8 cellular contexts compared by ENCODE assay signal in the genomic region with DNA sequence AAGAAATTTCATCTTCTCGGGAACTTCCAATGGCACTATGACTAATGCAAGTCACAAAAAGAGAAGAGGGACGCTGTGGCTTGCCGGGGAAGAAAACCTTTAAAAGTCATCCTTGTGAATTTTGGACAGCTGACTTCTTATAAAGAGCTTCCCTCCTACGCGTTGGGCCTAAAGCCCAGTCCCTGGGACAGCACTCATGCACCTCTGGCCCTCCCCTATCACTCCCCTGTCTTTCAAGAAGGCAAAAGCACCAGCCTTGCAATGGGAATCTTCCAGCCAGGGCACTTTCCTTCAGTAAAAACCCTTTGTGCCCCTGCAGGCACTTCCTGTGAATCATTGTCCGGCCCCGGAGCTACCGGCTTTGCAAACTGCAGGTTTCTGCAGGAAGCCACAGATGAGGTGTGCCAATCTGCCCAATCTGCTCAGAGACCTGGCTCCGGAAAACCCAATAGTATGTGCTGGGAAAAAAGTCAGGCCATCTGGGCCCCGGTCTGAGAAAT. TPM values are rescaled to one million over a fixed set of nuclear protein-coding genes. Genes with fewer than 3 reads are reported as not detected.
DNase-seq lines count a peak whose midpoint lies in the region; ATAC-seq and TF ChIP-seq lines count a peak whose summit lies in the region.

No MANE protein-coding gene starts in this region.

- H3K36me3 ChIP-seq in CD8-positive, alpha-beta T cell (ENCODE audit: insufficient read depth, low read length) = no peaks in the 10 kb centered on the region

- no peaks in the 10 kb centered on the region for H3K36me3 Mint-ChIP-seq in CD8-positive, alpha-beta T cell
- peaks cover 4% of the 10 kb centered on the region for H3K36me3 Mint-ChIP-seq in activated CD8-positive, alpha-beta T cell treated with anti-CD3 and anti-CD28 coated beads, Interleukin-2, amount 10 ng/mL, durations not matched to agents 7 days and 5 days (ENCODE audit: low read depth)

- H3K9me3 Mint-ChIP-seq in CD8-positive, alpha-beta T cell = no peaks in the 10 kb centered on the region
- H3K9me3 Mint-ChIP-seq in activated CD8-positive, alpha-beta T cell treated with anti-CD3 and anti-CD28 coated beads, Interleukin-2, amount 10 ng/mL, durations not matched to agents 7 days and 5 days (ENCODE audit: insufficient read depth) = no peaks in the 10 kb centered on the region

- H3K9me3 ChIP-seq in CD8-positive, alpha-beta T cell (ENCODE audit: low read length) = no peaks in the 10 kb centered on the region

- peak overlapping the region; percentile 13 for H3K4me3 ChIP-seq in CD8-positive, alpha-beta T cell (ENCODE audit: low read depth, low read length)

- POLR2A ChIA-PET in CD8-positive, alpha-beta T cell (lab: Charles Lee) = interaction anchor here (1.2 kb wide), 1 partner anchor 9 kb away, joined by 4 read pairs; no protein-coding TSS in a partner anchor
- POLR2A ChIA-PET in activated CD8-positive, alpha-beta T cell treated with anti-CD3 and anti-CD28 coated beads, Interleukin-2, amount 10 ng/mL, durations not matched to agents 7 days and 5 days (lab: Charles Lee) = interaction anchor here (1.3 kb wide), 1 partner anchor 10 kb away, joined by 12 read pairs; no protein-coding TSS in a partner anchor

- DNase-seq in CD8-positive, alpha-beta T cell = peak in 6 of 7 experiments; percentile 14 to 65 (median 22)
- peak; percentile 57 for DNase-seq in activated CD8-positive, alpha-beta T cell treated with anti-CD3 and anti-CD28 coated beads, Interleukin-2, amount 10 ng/mL, durations not matched to agents 7 days and 5 days
- DNase-seq in glomerular visceral epithelial cell (ENCODE audit: extremely low spot score) = peak; percentile 50
- peak; percentile 21 for DNase-seq in stimulated activated CD8-positive, alpha-beta memory T cell treated with anti-CD3 and anti-CD28 coated beads, Interleukin-4, amount 100 ng/mL, for 24 hours (ENCODE audit: low read depth)
- no peak for DNase-seq in GM19238 (ENCODE audit: insufficient read length, low spot score)
- DNase-seq in GM19240 (ENCODE audit: insufficient read length, low spot score) = no peak

- H3K27ac Mint-ChIP-seq in CD8-positive, alpha-beta T cell = no peak overlapping the region
- peak overlapping the region; percentile 67 for H3K27ac Mint-ChIP-seq in activated CD8-positive, alpha-beta T cell treated with anti-CD3 and anti-CD28 coated beads, Interleukin-2, amount 10 ng/mL, durations not matched to agents 7 days and 5 days

- no peak overlapping the region for H3K27ac ChIP-seq in CD8-positive, alpha-beta T cell (ENCODE audit: low read depth, low read length)

- peak overlapping the region; percentile 6 for H3K4me3 Mint-ChIP-seq in CD8-positive, alpha-beta T cell
- H3K4me3 Mint-ChIP-seq in activated CD8-positive, alpha-beta T cell treated with anti-CD3 and anti-CD28 coated beads, Interleukin-2, amount 10 ng/mL, durations not matched to agents 7 days and 5 days = peak overlapping the region; percentile 37

- H3K4me1 Mint-ChIP-seq in CD8-positive, alpha-beta T cell (ENCODE audit: low read depth) = peaks cover 43% of the 10 kb centered on the region
- peaks cover 42% of the 10 kb centered on the region for H3K4me1 Mint-ChIP-seq in activated CD8-positive, alpha-beta T cell treated with anti-CD3 and anti-CD28 coated beads, Interleukin-2, amount 10 ng/mL, durations not matched to agents 7 days and 5 days (ENCODE audit: low read depth)

- no peak for TF ChIP-seq CTCF in CD8-positive, alpha-beta T cell (IDR thresholded peaks at IDR 0.05)

- no peaks in the 10 kb centered on the region for H3K27me3 Mint-ChIP-seq in CD8-positive, alpha-beta T cell (ENCODE audit: low read depth)
- no peaks in the 10 kb centered on the region for H3K27me3 Mint-ChIP-seq in activated CD8-positive, alpha-beta T cell treated with anti-CD3 and anti-CD28 coated beads, Interleukin-2, amount 10 ng/mL, durations not matched to agents 7 days and 5 days (ENCODE audit: low read depth)

- peak; percentile 46 for ATAC-seq in CD8-positive, alpha-beta T cell
- ATAC-seq in GM19463 (IDR thresholded peaks at IDR 0.05; ENCODE audit: unreplicated experiment) = peak; percentile 52
- ATAC-seq in HG03439 (IDR thresholded peaks at IDR 0.05; ENCODE audit: unreplicated experiment) = peak; percentile 38
- peak; percentile 67 for ATAC-seq in activated CD8-positive, alpha-beta T cell treated with anti-CD3 and anti-CD28 coated beads, Interleukin-2, amount 10 ng/mL, durations not matched to agents 7 days and 5 days

- H3K4me1 ChIP-seq in CD8-positive, alpha-beta T cell (ENCODE audit: insufficient read depth, low read length) = peaks cover 13% of the 10 kb centered on the region

- no peaks in the 10 kb centered on the region for H3K27me3 ChIP-seq in CD8-positive, alpha-beta T cell (ENCODE audit: insufficient read depth, low read length)

- CTCF ChIA-PET in CD8-positive, alpha-beta T cell (lab: Charles Lee) = interaction anchor here (1.8 to 2.1 kb wide), 2 partner anchors 10 to 16 kb away, joined by 7 to 9 read pairs; no protein-coding TSS in a partner anchor
- CTCF ChIA-PET in activated CD8-positive, alpha-beta T cell treated with anti-CD3 and anti-CD28 coated beads, Interleukin-2, amount 10 ng/mL, durations not matched to agents 7 days and 5 days (lab: Charles Lee) = interaction anchor here (1.0 to 3.9 kb wide), 8 partner anchors 8 to 74 kb away, joined by 3 to 21 read pairs (median 5); no protein-coding TSS in a partner anchor

- intact Hi-C loops in CD8-positive, alpha-beta T cell (cut with DNase I, micrococcal nuclease) = no loop called here

RNA-seq across cellular contexts. Expression of gene MREG, which starts 7.1 kb away (rescaled TPM):
- 1 to 10 TPM; 3.2 to 3.6 TPM for total RNA-seq in CD8-positive, alpha-beta T cell
- 10 to 100 TPM; 10.9 to 12.1 TPM for total RNA-seq in activated CD8-positive, alpha-beta T cell treated with anti-CD3 and anti-CD28 coated beads, Interleukin-2, amount 10 ng/mL, durations not matched to agents 7 days and 5 days

Comparison
In these comparisons a context has a peak if more than half of its experiments do, and no peak if none do; other contexts are left out.
1. DNase-seq: peak in CD8-positive, alpha-beta T cell (6 of 7), activated CD8-positive, alpha-beta T cell treated with anti-CD3 and anti-CD28 coated beads, Interleukin-2, amount 10 ng/mL, durations not matched to agents 7 days and 5 days (single experiment), glomerular visceral epithelial cell (single experiment) and stimulated activated CD8-positive, alpha-beta memory T cell treated with anti-CD3 and anti-CD28 coated beads, Interleukin-4, amount 100 ng/mL, for 24 hours (single experiment); none in GM19238 (single experiment) and GM19240 (single experiment).
2. Peak in every context shown above with its lines, with median percentiles within 50 percentile points of each other: ATAC-seq.